23 cellular contexts compared by ENCODE assay signal in genomic region chr4:143743591-143743990, GRCh38. TPM values are rescaled to one million over a fixed set of nuclear protein-coding genes. Genes with fewer than 3 reads are reported as not detected.
DNase-seq lines count a peak whose midpoint lies in the region; ATAC-seq, FAIRE-seq and TF ChIP-seq lines count a peak whose summit lies in the region.
"Had no signal": no experiment of that assay in that cellular context is flagged by ENCODE, and none has a peak within 500 bp of the region (broad histone marks: within the 10 kb centered on the region; RNA-seq: fewer than 3 reads in every experiment).

No MANE protein-coding gene starts in this region.

- TF ChIP-seq POLR2A in endothelial cell of umbilical vein (IDR thresholded peaks at IDR 0.05; ENCODE audit: low read depth, low read length) = no peak

- H3K4me1 ChIP-seq in endothelial cell of umbilical vein (ENCODE audit: control insufficient read depth, extremely low read depth, insufficient read depth, low read length) = peaks cover 5% of the 10 kb centered on the region
- H3K4me1 ChIP-seq: A549, Caco-2 had no signal

- no peaks in the 10 kb centered on the region for H3K9me1 ChIP-seq in endothelial cell of umbilical vein (replicated peaks; ENCODE audit: control insufficient read depth, extremely low read depth, insufficient read depth, low read length)

- CTCF ChIA-PET in endothelial cell of umbilical vein (lab: Charles Lee) = no interaction called here

- intact Hi-C loops in endothelial cell of umbilical vein (cut with micrococcal nuclease) = no loop called here

- no peaks in the 10 kb centered on the region for H3K79me2 ChIP-seq in endothelial cell of umbilical vein (ENCODE audit: control insufficient read depth, insufficient read depth, low read length)

- no peak overlapping the region for H2AFZ ChIP-seq in endothelial cell of umbilical vein (ENCODE audit: low read depth, low read length)

- dilution Hi-C loops in endothelial cell of umbilical vein (cut with MboI; ENCODE audit: extremely low pct_ligation_motif_present, low sequenced_read_pairs) = no loop called here

- FAIRE-seq in endothelial cell of umbilical vein (lab: Jason Lieb, UNC) = no peak
- no peak for FAIRE-seq in urothelium cell line (lab: Jason Lieb, UNC)
- FAIRE-seq: A549, D721Med, GM12892, GM18507, H1, HTR-8/SVneo had no signal

- POLR2A ChIA-PET in endothelial cell of umbilical vein (lab: Charles Lee) = no interaction called here

- H4K20me1 ChIP-seq in endothelial cell of umbilical vein (replicated peaks; ENCODE audit: control insufficient read depth, extremely low read depth, insufficient read depth, low read length) = no peaks in the 10 kb centered on the region

- ATAC-seq in GM21381 (IDR thresholded peaks at IDR 0.05; ENCODE audit: unreplicated experiment) = no peak
- ATAC-seq: A549 had no signal

- H3K9me3 ChIP-seq in endothelial cell of umbilical vein (replicated peaks; ENCODE audit: control insufficient read depth, insufficient read depth, low read length) = no peaks in the 10 kb centered on the region
- H3K9me3 ChIP-seq: A549, Caco-2 had no signal

- TF ChIP-seq CTCF in choroid plexus epithelial cell (conservative IDR thresholded peaks at IDR 0.05; ENCODE audit: low read depth, low read length) (no peak), endothelial cell of umbilical vein (IDR thresholded peaks at IDR 0.05; ENCODE audit: extremely low read depth in 1 of 2, insufficient read depth in 1 of 2, low read depth in 1 of 2, low read length in 2 of 2) (no peak)

- H3K36me3 ChIP-seq in endothelial cell of umbilical vein (ENCODE audit: control insufficient read depth in 2 of 2, extremely low read depth in 1 of 2, insufficient read depth in 2 of 2, low read length in 2 of 2) = no peaks in the 10 kb centered on the region

- no peak overlapping the region for H3K9ac ChIP-seq in endothelial cell of umbilical vein (replicated peaks; ENCODE audit: extremely low read depth, insufficient read depth, low read length)

- H3K4me2 ChIP-seq in endothelial cell of umbilical vein (ENCODE audit: insufficient read depth, low read length) = no peak overlapping the region
- H3K4me2 ChIP-seq: A549 had no signal

- H3K27ac ChIP-seq in endothelial cell of umbilical vein (ENCODE audit: insufficient read depth, low read depth, low read length) = no peak overlapping the region
- H3K27ac ChIP-seq: 22Rv1, A549, C4-2B had no signal

- peak; percentile 4 for DNase-seq in DMS153 treated with DMSO at 0.1 percent for 48 hours (lab: John Stamatoyannopoulos, UW; ENCODE audit: unreplicated experiment)
- DNase-seq in DMS153 (lab: John Stamatoyannopoulos, UW) = no peak
- peak; percentile 15 for DNase-seq in choroid plexus epithelial cell (ENCODE audit: low read depth)
- DNase-seq in endothelial cell of umbilical vein (ENCODE audit: low read depth, low spot score) = peak; percentile 50
- peak; percentile 4 for DNase-seq in kidney tubule cell (ENCODE audit: low spot score)
- DNase-seq in midbrain (lab: John Stamatoyannopoulos, UW) = no peak
- DNase-seq in urothelium cell line (ENCODE audit: low spot score) = no peak
- DNase-seq: AML-193; Caco-2; CD4-positive, alpha-beta T cell; GDM1; H9; IMR-90 had no signal

- BruUV-seq in endothelial cell of umbilical vein (replicated peaks; lab: Mats Ljungman, UMichigan) = no TSS peak

- no peaks in the 10 kb centered on the region for H3K27me3 ChIP-seq in endothelial cell of umbilical vein (ENCODE audit: control insufficient read depth in 2 of 2, insufficient read depth in 2 of 2, low read length in 2 of 2)

- no peak overlapping the region for H3K4me3 ChIP-seq in choroid plexus epithelial cell (ENCODE audit: low read depth, low read length)
- H3K4me3 ChIP-seq in endothelial cell of umbilical vein (replicated peaks in 1 of 3; ENCODE audit: insufficient read depth in 1 of 3, low read depth in 1 of 3, low read length in 3 of 3) = no peak overlapping the region
- H3K4me3 ChIP-seq: A549 had no signal

TF ChIP-seq in endothelial cell of umbilical vein, 7 proteins besides CTCF, POLR2A, EP300 and RAD21:
- TF ChIP-seq MYC (IDR thresholded peaks at IDR 0.05; ENCODE audit: low read depth, low read length) = no peak
- no peak for TF ChIP-seq MAX (IDR thresholded peaks at IDR 0.05; ENCODE audit: insufficient read depth, insufficient read length)
- no peak for TF ChIP-seq POLR2AphosphoS5 (IDR thresholded peaks at IDR 0.05; ENCODE audit: insufficient read depth, low read depth, low read length)
- TF ChIP-seq FOS (IDR thresholded peaks at IDR 0.05; ENCODE audit: borderline replicate concordance, insufficient read depth, low read length) = no peak
- TF ChIP-seq GATA2 (IDR thresholded peaks at IDR 0.05; ENCODE audit: insufficient read depth, insufficient read length, low read depth, low read length) = no peak
- TF ChIP-seq JUN (IDR thresholded peaks at IDR 0.05; ENCODE audit: borderline replicate concordance, insufficient read depth, insufficient read length, low read depth) = no peak
- no peak for TF ChIP-seq EZH2 (IDR thresholded peaks at IDR 0.05; ENCODE audit: borderline replicate concordance, low read depth, low read length, severe bottlenecking)
TF ChIP-seq in endothelial cell of umbilical vein: peak in this region for 0.

RNA-seq across cellular contexts. Expression of gene FREM3, which starts 43.1 kb away (rescaled TPM):
- total RNA-seq in endothelial cell of umbilical vein = 0.04 and 0.05 TPM in 2 replicates
- 0.08 and 0.10 TPM in 2 replicates for polyA plus RNA-seq in endothelial cell of umbilical vein
- 0.06 and 0.13 TPM in 2 replicates for polyA plus RNA-seq in endothelial cell of umbilical vein (2011; cell fraction: cytosol; rRNA removed)
- polyA plus RNA-seq in endothelial cell of umbilical vein (2011; cell fraction: nucleus; rRNA removed) = 0.06 and 0.08 TPM in 2 replicates
- polyA plus RNA-seq in endothelial cell of umbilical vein (2012) = 0.04 and 0.07 TPM in 2 replicates
- 0.04 and 0.15 TPM in 2 replicates for polyA minus RNA-seq in endothelial cell of umbilical vein
- polyA minus RNA-seq in endothelial cell of umbilical vein (2011; cell fraction: cytosol; rRNA and poly(A)+ RNA removed) = not detected
- polyA minus RNA-seq in endothelial cell of umbilical vein (2011; cell fraction: nucleus; rRNA and poly(A)+ RNA removed) = 0.10 and 0.14 TPM in 2 replicates
- total RNA-seq: Caco-2; CD4-positive, alpha-beta T cell; H9; IMR-90 had no signal
- polyA plus RNA-seq: A549, BJ, IMR-90 had no signal

Comparison
In these comparisons a context has a peak if more than half of its experiments do, and no peak if none do; other contexts are left out.
1. DNase-seq: peak in DMS153 treated with DMSO at 0.1 percent for 48 hours (single experiment), choroid plexus epithelial cell (single experiment), endothelial cell of umbilical vein (single experiment) and kidney tubule cell (single experiment); none in DMS153 (single experiment), midbrain (single experiment) and urothelium cell line (single experiment).